11 cellular contexts compared by ENCODE assay signal in genomic region chr2:11478899-11479605, GRCh38. TPM values are rescaled to one million over a fixed set of nuclear protein-coding genes. Genes with fewer than 3 reads are reported as not detected.
"Had no signal": no experiment of that assay in that cellular context is flagged by ENCODE, and none has a peak within 500 bp of the region (broad histone marks: within the 10 kb centered on the region; RNA-seq: fewer than 3 reads in every experiment).

No MANE protein-coding gene starts in this region.

- H3K9me3 Mint-ChIP-seq: activated CD4-positive, alpha-beta memory T cell treated with anti-CD3 and anti-CD28 coated beads for 36 hours; T-helper 1 cell treated with Interleukin-12 subunit alpha and Interleukin-12 subunit beta and Interleukin-4 antibody, amounts not matched to agents 30 μg/mL and 1 μg/mL, for 36 hours had no signal

- ATAC-seq: activated CD8-positive, alpha-beta memory T cell treated with anti-CD3 and anti-CD28 coated beads, Interleukin-2, amount 10 ng/mL, durations not matched to agents 7 days and 5 days; naive thymus-derived CD4-positive, alpha-beta T cell had no signal

- H3K27ac Mint-ChIP-seq: activated CD4-positive, alpha-beta memory T cell treated with anti-CD3 and anti-CD28 coated beads for 36 hours; activated CD8-positive, alpha-beta memory T cell treated with anti-CD3 and anti-CD28 coated beads, Interleukin-2, amount 10 ng/mL, durations not matched to agents 7 days and 5 days; activated naive CD8-positive, alpha-beta T cell; naive thymus-derived CD4-positive, alpha-beta T cell; T-helper 1 cell treated with Interleukin-12 subunit alpha and Interleukin-12 subunit beta and Interleukin-4 antibody, amounts not matched to agents 30 μg/mL and 1 μg/mL, for 36 hours had no signal

- H3K27ac ChIP-seq: WERI-Rb-1 had no signal

- DNase-seq: activated CD4-positive, alpha-beta memory T cell treated with anti-CD3 and anti-CD28 coated beads for 36 hours; activated CD8-positive, alpha-beta memory T cell treated with anti-CD3 and anti-CD28 coated beads, Interleukin-2, amount 10 ng/mL, durations not matched to agents 7 days and 5 days; mesendoderm; naive thymus-derived CD4-positive, alpha-beta T cell; stimulated activated CD4-positive, alpha-beta T cell treated with anti-CD3 and anti-CD28 coated beads, Interleukin-12 subunit alpha, Interleukin-12 subunit beta, amount 100 ng/mL, for 4 hours; stimulated activated CD4-positive, alpha-beta T cell treated with anti-CD3 and anti-CD28 coated beads, Interleukin-1b, Interleukin-23, amount 100 ng/mL, for 48 hours; stimulated activated CD8-positive, alpha-beta memory T cell treated with anti-CD3 and anti-CD28 coated beads, Interleukin-4, amount 100 ng/mL, for 48 hours; stimulated activated naive CD4-positive, alpha-beta T cell; WERI-Rb-1 had no signal

- H3K36me3 ChIP-seq: WERI-Rb-1 had no signal

- H3K36me3 Mint-ChIP-seq: activated CD4-positive, alpha-beta memory T cell treated with anti-CD3 and anti-CD28 coated beads for 36 hours; naive thymus-derived CD4-positive, alpha-beta T cell had no signal

- H3K4me3 Mint-ChIP-seq: activated CD4-positive, alpha-beta memory T cell treated with anti-CD3 and anti-CD28 coated beads for 36 hours; activated CD8-positive, alpha-beta memory T cell treated with anti-CD3 and anti-CD28 coated beads, Interleukin-2, amount 10 ng/mL, durations not matched to agents 7 days and 5 days; activated naive CD8-positive, alpha-beta T cell; T-helper 1 cell treated with Interleukin-12 subunit alpha and Interleukin-12 subunit beta and Interleukin-4 antibody, amounts not matched to agents 30 μg/mL and 1 μg/mL, for 36 hours had no signal

RNA-seq across cellular contexts. Expression of gene GREB1, which starts 54.8 kb away (rescaled TPM):
- polyA plus RNA-seq: naive thymus-derived CD4-positive, alpha-beta T cell had no signal
